In genomic region chr1:54516249-54516920, GRCh38 we compare ENCODE assay signal across 1 cellular context.
TF ChIP-seq lines count a peak whose summit lies in the region.

No MANE protein-coding gene starts in this region.

TF ChIP-seq in H1, 55 proteins besides CTCF, POLR2A, EP300 and RAD21 (continued from another document):
- TF ChIP-seq ZNF274 (IDR thresholded peaks at IDR 0.05; ENCODE audit: borderline replicate concordance, extremely low read depth, low read length) (no peak), TCF12 (IDR thresholded peaks at IDR 0.05; ENCODE audit: low read depth, low read length) (no peak), NRF1 (IDR thresholded peaks at IDR 0.05; ENCODE audit: low read depth, low read length) (no peak), JUND (IDR thresholded peaks at IDR 0.05; ENCODE audit: low read length) (no peak), TAF1 (IDR thresholded peaks at IDR 0.05; ENCODE audit: low read depth, low read length) (no peak), KDM1A (IDR thresholded peaks at IDR 0.05; ENCODE audit: borderline replicate concordance, low read length) (no peak)
- TF ChIP-seq, protein P1, sequence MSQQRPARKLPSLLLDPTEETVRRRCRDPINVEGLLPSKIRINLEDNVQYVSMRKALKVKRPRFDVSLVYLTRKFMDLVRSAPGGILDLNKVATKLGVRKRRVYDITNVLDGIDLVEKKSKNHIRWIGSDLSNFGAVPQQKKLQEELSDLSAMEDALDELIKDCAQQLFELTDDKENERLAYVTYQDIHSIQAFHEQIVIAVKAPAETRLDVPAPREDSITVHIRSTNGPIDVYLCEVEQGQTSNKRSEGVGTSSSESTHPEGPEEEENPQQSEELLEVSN (IDR thresholded peaks at IDR 0.05), result no peak
TF ChIP-seq in H1: peak in this region for 0.
